Comparison of ENCODE assay signal across 18 cellular contexts in genomic region chrX:48470833-48471118, GRCh38. TPM values are rescaled to one million over a fixed set of nuclear protein-coding genes. Genes with fewer than 3 reads are reported as not detected.
DNase-seq lines count a peak whose midpoint lies in the region; ATAC-seq, FAIRE-seq and TF ChIP-seq lines count a peak whose summit lies in the region.
"Had no signal": no experiment of that assay in that cellular context is flagged by ENCODE, and none has a peak within 500 bp of the region (broad histone marks: within the 10 kb centered on the region; RNA-seq: fewer than 3 reads in every experiment).

No MANE protein-coding gene starts in this region.

- no peaks in the 10 kb centered on the region for H3K9me3 Mint-ChIP-seq in activated T-helper 1 cell treated with anti-CD3 and anti-CD28 coated beads, Interleukin-12 subunit alpha, Interleukin-12 subunit beta, Interleukin-2, Interleukin-4 antibody, amounts not matched to agents 30 ng/mL and 10 ng/mL and 1 ng/mL, durations not matched to agents 14 hours and 24 hours and 36 hours
- no peaks in the 10 kb centered on the region for H3K9me3 Mint-ChIP-seq in neural crest cell
- H3K9me3 Mint-ChIP-seq: HFFc6 had no signal

- no peak for ATAC-seq in HG03342 (IDR thresholded peaks at IDR 0.05; ENCODE audit: unreplicated experiment)
- ATAC-seq: PC-3 had no signal

- DNase-seq in GM12892 (ENCODE audit: insufficient read length) (no peak), neural crest cell (ENCODE audit: low read depth, low spot score) (no peak), GDM1 (lab: John Stamatoyannopoulos, UW) (no peak)
- DNase-seq in activated T-helper 1 cell treated with anti-CD3 and anti-CD28 coated beads, Interleukin-12 subunit alpha, Interleukin-12 subunit beta, Interleukin-2, Interleukin-4 antibody, amounts not matched to agents 30 ng/mL and 10 ng/mL and 1 ng/mL, durations not matched to agents 14 hours and 24 hours and 36 hours (ENCODE audit: low spot score), result no peak
- DNase-seq: ACHN, AML-193, COR-L47, DMS153, HFFc6, NCI-H1417, NCI-H187 treated with DMSO at 0.1 percent for 48 hours, NCI-H2171, NCI-H446 treated with DMSO at 0.1 percent for 48 hours, NCI-H748 treated with DMSO at 0.1 percent for 48 hours, PC-3 had no signal

- no peak for TF ChIP-seq CTCF in neural crest cell (conservative IDR thresholded peaks at IDR 0.05)

- H3K27me3 Mint-ChIP-seq in activated T-helper 1 cell treated with anti-CD3 and anti-CD28 coated beads, Interleukin-12 subunit alpha, Interleukin-12 subunit beta, Interleukin-2, Interleukin-4 antibody, amounts not matched to agents 30 ng/mL and 10 ng/mL and 1 ng/mL, durations not matched to agents 14 hours and 24 hours and 36 hours (ENCODE audit: insufficient read depth), result peaks cover 2% of the 10 kb centered on the region
- H3K27me3 Mint-ChIP-seq in neural crest cell (ENCODE audit: low read depth), result peaks cover 33% of the 10 kb centered on the region

- H3K27ac Mint-ChIP-seq in activated T-helper 1 cell treated with anti-CD3 and anti-CD28 coated beads, Interleukin-12 subunit alpha, Interleukin-12 subunit beta, Interleukin-2, Interleukin-4 antibody, amounts not matched to agents 30 ng/mL and 10 ng/mL and 1 ng/mL, durations not matched to agents 14 hours and 24 hours and 36 hours, result no peak overlapping the region
- no peak overlapping the region for H3K27ac Mint-ChIP-seq in neural crest cell (ENCODE audit: unreplicated experiment)
- H3K27ac Mint-ChIP-seq: HFFc6 had no signal

- intact Hi-C loops in activated T-helper 1 cell treated with anti-CD3 and anti-CD28 coated beads, Interleukin-12 subunit alpha, Interleukin-12 subunit beta, Interleukin-2, Interleukin-4 antibody, amounts not matched to agents 30 ng/mL and 10 ng/mL and 1 ng/mL, durations not matched to agents 14 hours and 24 hours and 36 hours (cut with micrococcal nuclease), result loop anchor here (10.0 kb wide), 1 partner anchor 816 kb away; the partner anchor contains the start of genes ELK1 and UXT

- TF ChIP-seq POLR2A in GM12892 (IDR thresholded peaks at IDR 0.05; ENCODE audit: low read depth, low read length), result no peak

- H3K4me1 Mint-ChIP-seq in activated T-helper 1 cell treated with anti-CD3 and anti-CD28 coated beads, Interleukin-12 subunit alpha, Interleukin-12 subunit beta, Interleukin-2, Interleukin-4 antibody, amounts not matched to agents 30 ng/mL and 10 ng/mL and 1 ng/mL, durations not matched to agents 14 hours and 24 hours and 36 hours (ENCODE audit: low read depth), result peaks cover 14% of the 10 kb centered on the region
- peaks cover 26% of the 10 kb centered on the region for H3K4me1 Mint-ChIP-seq in neural crest cell

- FAIRE-seq in GM12892 (lab: Jason Lieb, UNC), result peak; percentile 44
- FAIRE-seq: H54 had no signal

- peak overlapping the region; percentile 8 for H3K4me3 Mint-ChIP-seq in activated T-helper 1 cell treated with anti-CD3 and anti-CD28 coated beads, Interleukin-12 subunit alpha, Interleukin-12 subunit beta, Interleukin-2, Interleukin-4 antibody, amounts not matched to agents 30 ng/mL and 10 ng/mL and 1 ng/mL, durations not matched to agents 14 hours and 24 hours and 36 hours
- H3K4me3 Mint-ChIP-seq in neural crest cell, result peak overlapping the region; percentile 31
- H3K4me3 Mint-ChIP-seq: HFFc6 had no signal

- H3K36me3 Mint-ChIP-seq in activated T-helper 1 cell treated with anti-CD3 and anti-CD28 coated beads, Interleukin-12 subunit alpha, Interleukin-12 subunit beta, Interleukin-2, Interleukin-4 antibody, amounts not matched to agents 30 ng/mL and 10 ng/mL and 1 ng/mL, durations not matched to agents 14 hours and 24 hours and 36 hours (ENCODE audit: low read depth), result peaks cover 11% of the 10 kb centered on the region
- H3K36me3 Mint-ChIP-seq in neural crest cell (ENCODE audit: low read depth), result peaks cover 3% of the 10 kb centered on the region

RNA-seq across cellular contexts. Expression of gene SLC38A5, which starts 0.7 kb away (rescaled TPM):
- polyA plus RNA-seq in GM12892 (2012; ENCODE audit: missing spikeins), result 37.8 TPM
- 205 and 206 TPM in 2 replicates for total RNA-seq in activated T-helper 1 cell treated with anti-CD3 and anti-CD28 coated beads, Interleukin-12 subunit alpha, Interleukin-12 subunit beta, Interleukin-2, Interleukin-4 antibody, amounts not matched to agents 30 ng/mL and 10 ng/mL and 1 ng/mL, durations not matched to agents 14 hours and 24 hours and 36 hours
- total RNA-seq in neural crest cell, result 6.5 and 8.8 TPM in 2 replicates
- total RNA-seq: HT1080 had no signal

RNA-seq across cellular contexts. Expression of gene FTSJ1, which starts 5.2 kb away (rescaled TPM):
- polyA plus RNA-seq in GM12892 (2012; ENCODE audit: missing spikeins), result 30.4 TPM
- total RNA-seq in activated T-helper 1 cell treated with anti-CD3 and anti-CD28 coated beads, Interleukin-12 subunit alpha, Interleukin-12 subunit beta, Interleukin-2, Interleukin-4 antibody, amounts not matched to agents 30 ng/mL and 10 ng/mL and 1 ng/mL, durations not matched to agents 14 hours and 24 hours and 36 hours, result 96.2 and 103 TPM in 2 replicates
- 42.2 and 45.8 TPM in 2 replicates for total RNA-seq in neural crest cell

RNA-seq across cellular contexts. Expression of gene PORCN, which starts 38.0 kb away (rescaled TPM):
- polyA plus RNA-seq in GM12892 (2012; ENCODE audit: missing spikeins), result 5.9 TPM
- total RNA-seq in activated T-helper 1 cell treated with anti-CD3 and anti-CD28 coated beads, Interleukin-12 subunit alpha, Interleukin-12 subunit beta, Interleukin-2, Interleukin-4 antibody, amounts not matched to agents 30 ng/mL and 10 ng/mL and 1 ng/mL, durations not matched to agents 14 hours and 24 hours and 36 hours, result 13.6 and 15.1 TPM in 2 replicates
- total RNA-seq in neural crest cell, result 13.0 and 14.2 TPM in 2 replicates

RNA-seq across cellular contexts. Expression of gene EBP, which starts 50.8 kb away (rescaled TPM):
- 105 TPM for polyA plus RNA-seq in GM12892 (2012; ENCODE audit: missing spikeins)
- total RNA-seq in activated T-helper 1 cell treated with anti-CD3 and anti-CD28 coated beads, Interleukin-12 subunit alpha, Interleukin-12 subunit beta, Interleukin-2, Interleukin-4 antibody, amounts not matched to agents 30 ng/mL and 10 ng/mL and 1 ng/mL, durations not matched to agents 14 hours and 24 hours and 36 hours, result 164 and 178 TPM in 2 replicates
- 155 and 168 TPM in 2 replicates for total RNA-seq in neural crest cell

RNA-seq across cellular contexts. Expression of gene SSX4B, which starts 59.0 kb away (rescaled TPM):
- polyA plus RNA-seq in GM12892 (2012; ENCODE audit: missing spikeins), result not detected
- total RNA-seq in activated T-helper 1 cell treated with anti-CD3 and anti-CD28 coated beads, Interleukin-12 subunit alpha, Interleukin-12 subunit beta, Interleukin-2, Interleukin-4 antibody, amounts not matched to agents 30 ng/mL and 10 ng/mL and 1 ng/mL, durations not matched to agents 14 hours and 24 hours and 36 hours, result not detected in 2 replicates
- not detected in 2 replicates for total RNA-seq in neural crest cell
- total RNA-seq: HFFc6, PC-3 had no signal

Comparison
In these comparisons a context has a peak if more than half of its experiments do, and no peak if none do; other contexts are left out.
1. RNA of gene SLC38A5, which starts 0.7 kb away (total RNA-seq): 205 to 206 TPM in activated T-helper 1 cell treated with anti-CD3 and anti-CD28 coated beads, Interleukin-12 subunit alpha, Interleukin-12 subunit beta, Interleukin-2, Interleukin-4 antibody, amounts not matched to agents 30 ng/mL and 10 ng/mL and 1 ng/mL, durations not matched to agents 14 hours and 24 hours and 36 hours; 6.5 to 8.8 TPM in neural crest cell; every median in the first group is over 10 times any median in the second.